In the genomic region with DNA sequence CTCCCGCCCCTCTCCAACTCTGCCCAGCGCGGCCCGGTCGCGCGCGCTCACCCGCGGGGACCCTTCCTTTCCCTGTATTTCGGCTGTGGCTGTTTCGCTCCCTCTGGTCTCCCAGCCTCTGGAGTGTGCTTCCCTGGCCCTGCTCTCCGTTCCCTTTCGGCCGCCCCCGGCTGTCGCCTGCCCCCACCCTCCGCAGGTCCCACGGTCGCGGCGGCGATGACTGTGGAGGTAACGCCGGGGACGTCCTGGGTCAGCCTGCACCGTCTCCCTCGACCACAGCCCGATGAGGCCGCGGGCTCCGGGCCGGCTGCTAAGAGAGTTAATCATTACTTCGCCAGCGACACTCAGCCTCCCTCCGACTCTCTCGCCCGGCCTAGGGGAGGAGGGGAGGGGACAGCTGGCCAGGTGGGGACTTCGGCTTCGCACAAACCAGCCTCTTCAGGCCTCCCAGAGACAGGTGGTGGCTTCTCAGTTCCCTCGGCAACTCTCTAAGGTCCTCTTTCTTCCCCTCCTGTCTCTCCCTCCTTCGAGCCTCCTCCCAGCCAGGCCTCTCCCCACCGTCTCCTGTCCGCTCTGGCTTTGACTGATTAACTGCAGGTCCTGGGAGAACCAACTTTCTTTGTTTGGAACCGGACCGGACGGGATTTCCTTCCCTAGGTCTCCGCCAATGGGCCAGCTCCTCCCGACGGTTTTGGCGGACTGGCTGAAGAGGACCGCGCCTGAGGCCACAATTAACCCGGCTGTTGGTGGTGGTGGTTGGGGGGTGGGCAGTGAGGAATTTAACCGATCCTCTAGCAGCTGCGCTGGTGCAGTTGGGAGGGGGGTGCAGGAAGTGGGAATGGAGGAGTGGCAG, we compare ENCODE assay signal across 15 cellular contexts. TPM values are rescaled to one million over a fixed set of nuclear protein-coding genes. Genes with fewer than 3 reads are reported as not detected.
DNase-seq lines count a peak whose midpoint lies in the region; ATAC-seq, FAIRE-seq and TF ChIP-seq lines count a peak whose summit lies in the region.
"Had no signal": no experiment of that assay in that cellular context is flagged by ENCODE, and none has a peak within 500 bp of the region (broad histone marks: within the 10 kb centered on the region; RNA-seq: fewer than 3 reads in every experiment).

No MANE protein-coding gene starts in this region.

- no peak for FAIRE-seq in endothelial cell of umbilical vein (lab: Jason Lieb, UNC)
- FAIRE-seq: GM12891 had no signal

- no peak overlapping the region for H3K27ac ChIP-seq in endothelial cell of umbilical vein (ENCODE audit: insufficient read depth, low read depth, low read length)
- no peak overlapping the region for H3K27ac ChIP-seq in neuronal stem cell (replicated peaks; ENCODE audit: low read length)
- H3K27ac ChIP-seq: esophagus squamous epithelium, Peyer's patch had no signal

- CTCF ChIA-PET in endothelial cell of umbilical vein (lab: Charles Lee): no interaction called here
- CTCF ChIA-PET in HEK293T (lab: Yijun Ruan, JAX): no interaction called here

- H3K4me3 ChIP-seq in endothelial cell of umbilical vein (replicated peaks in 1 of 3; ENCODE audit: insufficient read depth in 1 of 3, low read depth in 1 of 3, low read length in 3 of 3): no peak overlapping the region
- H3K4me3 ChIP-seq in neuronal stem cell (ENCODE audit: low read length in 2 of 2): no peak overlapping the region
- H3K4me3 ChIP-seq: esophagus squamous epithelium, Peyer's patch, thoracic aorta had no signal

- no peak overlapping the region for H3K4ac ChIP-seq in neuronal stem cell (ENCODE audit: low read length)

- H3K27me3 Mint-ChIP-seq in activated T-helper 2 cell treated with anti-CD3 and anti-CD28 coated beads, Interferon-gamma antibody, Interleukin-2, Interleukin-4, amounts not matched to agents 10 μg/mL and 5 μg/mL and 100 μg/mL, durations not matched to agents 14 hours and 24 hours and 36 hours (ENCODE audit: low read depth): peaks cover 93% of the 10 kb centered on the region

- H3K14ac ChIP-seq in neuronal stem cell (ENCODE audit: low read length): no peak overlapping the region

- H2BK120ac ChIP-seq in neuronal stem cell (ENCODE audit: low read depth, low read length): no peak overlapping the region

- H3K79me2 ChIP-seq in endothelial cell of umbilical vein (ENCODE audit: control insufficient read depth, insufficient read depth, low read length): no peaks in the 10 kb centered on the region

- no peaks in the 10 kb centered on the region for H3K36me3 Mint-ChIP-seq in activated T-helper 2 cell treated with anti-CD3 and anti-CD28 coated beads, Interferon-gamma antibody, Interleukin-2, Interleukin-4, amounts not matched to agents 10 μg/mL and 5 μg/mL and 100 μg/mL, durations not matched to agents 14 hours and 24 hours and 36 hours (ENCODE audit: low read depth)

- H3K9me1 ChIP-seq in endothelial cell of umbilical vein (replicated peaks; ENCODE audit: control insufficient read depth, extremely low read depth, insufficient read depth, low read length): no peaks in the 10 kb centered on the region

- H3K23ac ChIP-seq in neuronal stem cell (ENCODE audit: low read depth, low read length, poor library complexity): peak overlapping the region; percentile 75

- no peaks in the 10 kb centered on the region for H3K9me3 Mint-ChIP-seq in activated T-helper 2 cell treated with anti-CD3 and anti-CD28 coated beads, Interferon-gamma antibody, Interleukin-2, Interleukin-4, amounts not matched to agents 10 μg/mL and 5 μg/mL and 100 μg/mL, durations not matched to agents 14 hours and 24 hours and 36 hours
- H3K9me3 Mint-ChIP-seq: activated T-cell treated with anti-CD3 and anti-CD28 coated beads, Interleukin-2, amount 50 U/mL, for 4 hours had no signal

- H4K20me1 ChIP-seq in endothelial cell of umbilical vein (replicated peaks; ENCODE audit: control insufficient read depth, extremely low read depth, insufficient read depth, low read length): no peaks in the 10 kb centered on the region

- peaks cover 15% of the 10 kb centered on the region for H3K4me1 Mint-ChIP-seq in activated T-helper 2 cell treated with anti-CD3 and anti-CD28 coated beads, Interferon-gamma antibody, Interleukin-2, Interleukin-4, amounts not matched to agents 10 μg/mL and 5 μg/mL and 100 μg/mL, durations not matched to agents 14 hours and 24 hours and 36 hours (ENCODE audit: low read depth)

- no peak overlapping the region for H2BK5ac ChIP-seq in neuronal stem cell (ENCODE audit: low read length)

- no peak overlapping the region for H2BK12ac ChIP-seq in neuronal stem cell (ENCODE audit: low read length)

- no CpG with 5 or more reads among the region's 56 CpGs for WGBS in neuronal stem cell (ENCODE audit: extremely low coverage in 2 of 2, insufficient read length in 2 of 2, insufficient replicate concordance in 1 of 2), 2 donors

- no peak overlapping the region for H3K27ac Mint-ChIP-seq in activated T-helper 2 cell treated with anti-CD3 and anti-CD28 coated beads, Interferon-gamma antibody, Interleukin-2, Interleukin-4, amounts not matched to agents 10 μg/mL and 5 μg/mL and 100 μg/mL, durations not matched to agents 14 hours and 24 hours and 36 hours

- no peak overlapping the region for H4K8ac ChIP-seq in neuronal stem cell (ENCODE audit: low read depth, low read length)

- H4K91ac ChIP-seq in neuronal stem cell (ENCODE audit: low read depth, low read length, poor library complexity): no peak overlapping the region

- POLR2A ChIA-PET in endothelial cell of umbilical vein (lab: Charles Lee) (no interaction called here), HEK293T (lab: Yijun Ruan, JAX) (no interaction called here)

- BruUV-seq in endothelial cell of umbilical vein (replicated peaks; lab: Mats Ljungman, UMichigan): no TSS peak

- no peaks in the 10 kb centered on the region for H3K4me1 ChIP-seq in endothelial cell of umbilical vein (ENCODE audit: control insufficient read depth, extremely low read depth, insufficient read depth, low read length)
- H3K4me1 ChIP-seq in neuronal stem cell (ENCODE audit: control insufficient read depth in 2 of 2, insufficient read depth in 1 of 2, low read depth in 1 of 2, low read length in 2 of 2): peaks cover 5% of the 10 kb centered on the region in 2 donors

- TF ChIP-seq POLR2A in endothelial cell of umbilical vein (IDR thresholded peaks at IDR 0.05; ENCODE audit: low read depth, low read length): no peak

- H2AK5ac ChIP-seq in neuronal stem cell (ENCODE audit: low read depth, low read length): peak overlapping the region; percentile 58

- no peaks in the 10 kb centered on the region for H3K79me1 ChIP-seq in neuronal stem cell (ENCODE audit: low read depth, low read length)

- H2BK15ac ChIP-seq in neuronal stem cell (ENCODE audit: low read length): no peak overlapping the region

- H3K4me3 Mint-ChIP-seq in activated T-helper 2 cell treated with anti-CD3 and anti-CD28 coated beads, Interferon-gamma antibody, Interleukin-2, Interleukin-4, amounts not matched to agents 10 μg/mL and 5 μg/mL and 100 μg/mL, durations not matched to agents 14 hours and 24 hours and 36 hours (ENCODE audit: low read depth): no peak overlapping the region
- H3K4me3 Mint-ChIP-seq: activated T-cell treated with anti-CD3 and anti-CD28 coated beads, Interleukin-2, amount 50 U/mL, for 4 hours had no signal

- ATAC-seq in GM21529 (IDR thresholded peaks at IDR 0.05; ENCODE audit: unreplicated experiment) (no peak), GM21381 (IDR thresholded peaks at IDR 0.05; ENCODE audit: unreplicated experiment) (no peak)
- ATAC-seq: activated T-cell treated with anti-CD3 and anti-CD28 coated beads, Interleukin-2, amount 50 U/mL, for 4 hours had no signal

- peak; percentile 24 for DNase-seq in DMS53 treated with DMSO at 0.1 percent for 48 hours (lab: John Stamatoyannopoulos, UW; ENCODE audit: unreplicated experiment)
- peak; percentile 97 for DNase-seq in HuH-7.5 (ENCODE audit: low spot score)
- DNase-seq in endothelial cell of umbilical vein (ENCODE audit: low read depth, low spot score): no peak
- DNase-seq in neuronal stem cell (ENCODE audit: low spot score): no peak
- no peak for DNase-seq in activated T-helper 2 cell treated with anti-CD3 and anti-CD28 coated beads, Interferon-gamma antibody, Interleukin-2, Interleukin-4, amounts not matched to agents 10 μg/mL and 5 μg/mL and 100 μg/mL, durations not matched to agents 14 hours and 24 hours and 36 hours (ENCODE audit: low spot score)
- DNase-seq in HEK293T (ENCODE audit: extremely low spot score): no peak
- DNase-seq: activated T-cell treated with anti-CD3 and anti-CD28 coated beads, Interleukin-2, amount 50 U/mL, for 4 hours; esophagus squamous epithelium; NCI-H2029 treated with DMSO at 0.1 percent for 48 hours; Peyer's patch had no signal

- H3K36me3 ChIP-seq in endothelial cell of umbilical vein (ENCODE audit: control insufficient read depth in 2 of 2, extremely low read depth in 1 of 2, insufficient read depth in 2 of 2, low read length in 2 of 2): no peaks in the 10 kb centered on the region
- no peaks in the 10 kb centered on the region for H3K36me3 ChIP-seq in neuronal stem cell (replicated peaks in 1 of 2; ENCODE audit: control insufficient read depth in 2 of 2, insufficient read depth in 2 of 2, low read length in 2 of 2)
- H3K36me3 ChIP-seq: esophagus squamous epithelium, Peyer's patch, thoracic aorta had no signal

- dilution Hi-C loops in endothelial cell of umbilical vein (cut with MboI; ENCODE audit: extremely low pct_ligation_motif_present, low sequenced_read_pairs): no loop called here

- H2AFZ ChIP-seq in endothelial cell of umbilical vein (ENCODE audit: low read depth, low read length) (no peak overlapping the region), neuronal stem cell (ENCODE audit: low read length) (peak overlapping the region; percentile 64)

- H3K4me2 ChIP-seq in endothelial cell of umbilical vein (ENCODE audit: insufficient read depth, low read length) (no peak overlapping the region), neuronal stem cell (ENCODE audit: insufficient read depth, low read length, poor library complexity, severe bottlenecking) (no peak overlapping the region)

- H3K27me3 ChIP-seq in endothelial cell of umbilical vein (ENCODE audit: control insufficient read depth in 2 of 2, insufficient read depth in 2 of 2, low read length in 2 of 2): peaks cover 96 to 100% of the 10 kb centered on the region in 2 experiments
- H3K27me3 ChIP-seq in neuronal stem cell (ENCODE audit: control insufficient read depth in 3 of 3, insufficient read depth in 3 of 3, low read depth in 1 of 3, low read length in 3 of 3): peaks cover 82 to 100% (median 100%) of the 10 kb centered on the region in 3 experiments

- no peaks in the 10 kb centered on the region for H3K9me3 ChIP-seq in endothelial cell of umbilical vein (replicated peaks; ENCODE audit: control insufficient read depth, insufficient read depth, low read length)
- no peaks in the 10 kb centered on the region for H3K9me3 ChIP-seq in neuronal stem cell (replicated peaks in 1 of 2; ENCODE audit: control insufficient read depth in 2 of 2, insufficient read depth in 1 of 2, low read depth in 1 of 2, low read length in 2 of 2)
- H3K9me3 ChIP-seq: esophagus squamous epithelium, Peyer's patch, thoracic aorta had no signal

- intact Hi-C loops in endothelial cell of umbilical vein (cut with micrococcal nuclease): no loop called here
- intact Hi-C loops in activated T-helper 2 cell treated with anti-CD3 and anti-CD28 coated beads, Interferon-gamma antibody, Interleukin-2, Interleukin-4, amounts not matched to agents 10 μg/mL and 5 μg/mL and 100 μg/mL, durations not matched to agents 14 hours and 24 hours and 36 hours (cut with micrococcal nuclease): loop anchor here (5.0 to 10.0 kb wide), 6 partner anchors 67 to 1207 kb away; partner anchors contain the start of genes FGF8 and NKX2-3

- no peak overlapping the region for H3K9ac ChIP-seq in endothelial cell of umbilical vein (replicated peaks; ENCODE audit: extremely low read depth, insufficient read depth, low read length)
- peak overlapping the region; percentile 78 for H3K9ac ChIP-seq in neuronal stem cell (ENCODE audit: low read depth, low read length, poor library complexity)

- TF ChIP-seq CTCF in endothelial cell of umbilical vein (IDR thresholded peaks at IDR 0.05; ENCODE audit: extremely low read depth in 1 of 2, insufficient read depth in 1 of 2, low read depth in 1 of 2, low read length in 2 of 2): no peak

- peak overlapping the region; percentile 77 for H3K18ac ChIP-seq in neuronal stem cell (ENCODE audit: low read length)

RNA-seq across cellular contexts. Expression of gene PAX2, which starts 5.6 kb away (rescaled TPM):
- total RNA-seq in endothelial cell of umbilical vein: not detected in 2 replicates
- not detected in 2 replicates for polyA plus RNA-seq in endothelial cell of umbilical vein
- polyA plus RNA-seq in endothelial cell of umbilical vein (2011; cell fraction: cytosol; rRNA removed): not detected in 2 replicates
- not detected in 2 replicates for polyA plus RNA-seq in endothelial cell of umbilical vein (2011; cell fraction: nucleus; rRNA removed)
- not detected in 2 replicates for polyA plus RNA-seq in endothelial cell of umbilical vein (2012)
- not detected in 2 replicates for polyA minus RNA-seq in endothelial cell of umbilical vein
- not detected for polyA minus RNA-seq in endothelial cell of umbilical vein (2011; cell fraction: cytosol; rRNA and poly(A)+ RNA removed)
- not detected in 2 replicates for polyA minus RNA-seq in endothelial cell of umbilical vein (2011; cell fraction: nucleus; rRNA and poly(A)+ RNA removed)
- polyA plus RNA-seq in neuronal stem cell (2013, experiment 1 of 2): 0.17 TPM
- polyA plus RNA-seq in neuronal stem cell (2013, experiment 2 of 2): 0.25 TPM
- total RNA-seq in activated T-helper 2 cell treated with anti-CD3 and anti-CD28 coated beads, Interferon-gamma antibody, Interleukin-2, Interleukin-4, amounts not matched to agents 10 μg/mL and 5 μg/mL and 100 μg/mL, durations not matched to agents 14 hours and 24 hours and 36 hours: 0.18 and 0.30 TPM in 2 replicates
- total RNA-seq: activated T-cell treated with anti-CD3 and anti-CD28 coated beads, Interleukin-2, amount 50 U/mL, for 4 hours; esophagus squamous epithelium; Peyer's patch; thoracic aorta had no signal
- polyA plus RNA-seq: IgD-negative memory B cell had no signal

Comparison
In these comparisons a context has a peak if more than half of its experiments do, and no peak if none do; other contexts are left out.
1. DNase-seq: peak in DMS53 treated with DMSO at 0.1 percent for 48 hours (single experiment) and HuH-7.5 (single experiment); none in endothelial cell of umbilical vein (single experiment), neuronal stem cell (single experiment), activated T-helper 2 cell treated with anti-CD3 and anti-CD28 coated beads, Interferon-gamma antibody, Interleukin-2, Interleukin-4, amounts not matched to agents 10 μg/mL and 5 μg/mL and 100 μg/mL, durations not matched to agents 14 hours and 24 hours and 36 hours (single experiment) and HEK293T (single experiment).